ENCODE assay signal across 10 cellular contexts in the genomic region with DNA sequence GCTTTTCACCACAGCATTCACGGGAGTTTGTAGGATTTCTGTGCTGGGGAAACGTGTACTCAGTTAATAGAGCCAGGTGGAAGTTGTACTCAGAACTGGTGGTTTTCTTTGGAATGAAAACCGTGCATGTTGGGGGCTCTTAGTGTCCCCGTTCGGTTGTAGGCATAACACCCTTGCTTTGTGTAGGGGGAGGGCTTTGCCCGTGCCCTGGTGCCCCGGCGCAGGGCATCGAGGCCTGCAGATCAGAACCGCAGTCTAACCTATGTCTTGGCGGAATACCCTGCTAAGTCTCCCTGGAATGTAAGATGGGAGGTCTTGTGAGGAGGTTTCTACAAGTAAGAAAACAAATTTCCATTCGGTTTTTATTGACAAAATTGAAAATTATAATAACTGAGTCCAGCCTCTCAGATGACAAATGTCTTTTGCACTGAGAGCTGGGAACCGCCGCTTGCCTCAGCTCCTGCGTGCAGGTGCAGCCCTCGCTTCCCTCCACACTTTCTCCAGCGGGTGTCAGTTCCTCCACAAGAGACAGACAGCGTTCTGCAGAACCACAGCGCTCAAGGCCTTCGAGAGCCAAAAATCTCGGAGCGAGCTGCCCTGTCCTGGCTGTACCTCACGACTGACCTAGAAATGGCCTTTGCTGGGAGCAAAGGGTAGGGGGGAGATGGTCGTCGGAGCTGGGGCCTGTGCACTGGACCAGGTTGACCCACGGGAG. TPM values are rescaled to one million over a fixed set of nuclear protein-coding genes. Genes with fewer than 3 reads are reported as not detected.
A peak's percentile ranks its signal among the peaks of the same experiment; 100 is the strongest.
DNase-seq lines count a peak whose midpoint lies in the region; ATAC-seq and TF ChIP-seq lines count a peak whose summit lies in the region.
"Not testable (repeated sequence)": the region's sequence is repeated elsewhere in the genome, so short reads cannot be mapped to it uniquely, and the experiment has no call there.
"Had no signal": no experiment of that assay in that cellular context is flagged by ENCODE, and none has a peak within 500 bp of the region (broad histone marks: within the 10 kb centered on the region; RNA-seq: fewer than 3 reads in every experiment).

No MANE protein-coding gene starts in this region.

- H3K4me1 Mint-ChIP-seq in activated CD4-positive, alpha-beta memory T cell treated with anti-CD3 and anti-CD28 coated beads, Interleukin-2, amount 10 ng/mL, durations not matched to agents 7 days and 5 days; mesothelial cell of epicardium: not testable (repeated sequence)

- WGBS in mammary epithelial cell (ENCODE audit: low coverage, missing lambda C conversion rate), result 29% methylated on average over 5 of the region's 26 CpGs

- in situ Hi-C loops in mammary epithelial cell (cut with MboI; ENCODE audit: low sequenced_read_pairs in 2 of 2), result not testable (repeated sequence)

- not testable (repeated sequence) for H3K27me3 ChIP-seq in ACC112 (ENCODE audit: insufficient read depth, low read length); MG63; mammary epithelial cell (ENCODE audit: insufficient read depth, low read length)

- ATAC-seq in GM21526 (IDR thresholded peaks at IDR 0.05; ENCODE audit: low FRiP score, unreplicated experiment), result peak; percentile 15

- not testable (repeated sequence) for BruUV-seq in mammary epithelial cell (replicated peaks; lab: Mats Ljungman, UMichigan)

- CTCF ChIA-PET in activated CD4-positive, alpha-beta memory T cell treated with anti-CD3 and anti-CD28 coated beads, Interleukin-2, amount 10 ng/mL, durations not matched to agents 7 days and 5 days (lab: Charles Lee); mammary epithelial cell (lab: Charles Lee; ENCODE audit: low non-redundant PET): not testable (repeated sequence)

- H3K4me3 ChIP-seq in ACC112 (ENCODE audit: low read depth, low read length), result peak overlapping the region; percentile 65
- H3K4me3 ChIP-seq in MG63, result peak overlapping the region; percentile 36
- peak overlapping the region in 1 of 3 experiments; percentile 45 for H3K4me3 ChIP-seq in mammary epithelial cell (replicated peaks in 1 of 3; ENCODE audit: insufficient read depth in 1 of 3, low read depth in 2 of 3, low read length in 3 of 3)
- peak overlapping the region; percentile 57 for H3K4me3 ChIP-seq in fibroblast of villous mesenchyme (ENCODE audit: low read depth, low read length)
- peak overlapping the region; percentile 31 for H3K4me3 ChIP-seq in skeletal muscle cell (ENCODE audit: low read depth, low read length)

- H3K36me3 Mint-ChIP-seq in activated CD4-positive, alpha-beta memory T cell treated with anti-CD3 and anti-CD28 coated beads, Interleukin-2, amount 10 ng/mL, durations not matched to agents 7 days and 5 days (ENCODE audit: low read depth); mesothelial cell of epicardium: not testable (repeated sequence)

- dilution Hi-C loops in mammary epithelial cell (cut with HindIII; ENCODE audit: low sequenced_read_pairs), result not testable (repeated sequence)

- not testable (repeated sequence) for H3K9ac ChIP-seq in mammary epithelial cell (ENCODE audit: insufficient read depth, low read length)

- H3K4me3 Mint-ChIP-seq in activated CD4-positive, alpha-beta memory T cell treated with anti-CD3 and anti-CD28 coated beads, Interleukin-2, amount 10 ng/mL, durations not matched to agents 7 days and 5 days, result peak overlapping the region; percentile 86
- peak overlapping the region; percentile 97 for H3K4me3 Mint-ChIP-seq in mesothelial cell of epicardium

- H2AFZ ChIP-seq in ACC112 (ENCODE audit: low read length, unreplicated experiment); mammary epithelial cell (ENCODE audit: low read depth, low read length): not testable (repeated sequence)

- not testable (repeated sequence) for DNase-seq in MG63; activated CD4-positive, alpha-beta memory T cell treated with anti-CD3 and anti-CD28 coated beads, Interleukin-2, amount 10 ng/mL, durations not matched to agents 7 days and 5 days; mammary epithelial cell; fibroblast of villous mesenchyme (ENCODE audit: low read depth); mesothelial cell of epicardium (ENCODE audit: low spot score in 2 of 2, unreplicated experiment in 2 of 2); skeletal muscle cell (ENCODE audit: low read depth)

- H3K27me3 Mint-ChIP-seq in activated CD4-positive, alpha-beta memory T cell treated with anti-CD3 and anti-CD28 coated beads, Interleukin-2, amount 10 ng/mL, durations not matched to agents 7 days and 5 days; mesothelial cell of epicardium (ENCODE audit: low read depth): not testable (repeated sequence)

- 0 out of 2 replicates have a peak overlapping the region, but pooled peaks have one; percentile 64 for H3K27ac ChIP-seq in ACC112 (ENCODE audit: low read depth, low read length)
- not testable (repeated sequence) for H3K27ac ChIP-seq in mammary epithelial cell (ENCODE audit: insufficient read depth, low read depth, low read length)

- H3K36me3 ChIP-seq in ACC112 (ENCODE audit: insufficient read depth, low read length); MG63; mammary epithelial cell (ENCODE audit: insufficient read depth, low read length): not testable (repeated sequence)

- H3K79me2 ChIP-seq in ACC112 (ENCODE audit: control insufficient read depth, insufficient read depth, low read length, unreplicated experiment); mammary epithelial cell (ENCODE audit: insufficient read depth, low read length): not testable (repeated sequence)

- H3K9me3 Mint-ChIP-seq in activated CD4-positive, alpha-beta memory T cell treated with anti-CD3 and anti-CD28 coated beads, Interleukin-2, amount 10 ng/mL, durations not matched to agents 7 days and 5 days; mesothelial cell of epicardium: not testable (repeated sequence)

- peak overlapping the region; percentile 51 for H3K4me2 ChIP-seq in mammary epithelial cell (ENCODE audit: insufficient read depth, low read depth, low read length)

- intact Hi-C loops in mammary epithelial cell (cut with micrococcal nuclease), result not testable (repeated sequence)

- not testable (repeated sequence) for TF ChIP-seq CTCF in mammary epithelial cell (conservative IDR thresholded peaks at IDR 0.05 in 1 of 2, IDR thresholded peaks at IDR 0.05 in 1 of 2; ENCODE audit: extremely low read depth in 1 of 2, insufficient read depth in 1 of 2, low read depth in 1 of 2, low read length in 2 of 2); fibroblast of villous mesenchyme (IDR thresholded peaks at IDR 0.05; ENCODE audit: insufficient read depth, low read depth, low read length); mesothelial cell of epicardium (IDR thresholded peaks at IDR 0.05; ENCODE audit: unreplicated experiment)

- H3K9me3 ChIP-seq in MG63; mammary epithelial cell (replicated peaks; ENCODE audit: insufficient read depth, low read length): not testable (repeated sequence)

- H3K4me1 ChIP-seq in ACC112 (ENCODE audit: control insufficient read depth, insufficient read depth, low read length, unreplicated experiment); mammary epithelial cell (ENCODE audit: insufficient read depth, low read length): not testable (repeated sequence)

- H3K27ac Mint-ChIP-seq in activated CD4-positive, alpha-beta memory T cell treated with anti-CD3 and anti-CD28 coated beads, Interleukin-2, amount 10 ng/mL, durations not matched to agents 7 days and 5 days, result peak overlapping the region; percentile 94
- H3K27ac Mint-ChIP-seq in mesothelial cell of epicardium, result peak overlapping the region; percentile 100

- POLR2A ChIA-PET in activated CD4-positive, alpha-beta memory T cell treated with anti-CD3 and anti-CD28 coated beads, Interleukin-2, amount 10 ng/mL, durations not matched to agents 7 days and 5 days (lab: Charles Lee), result not testable (repeated sequence)

- not testable (repeated sequence) for H4K20me1 ChIP-seq in mammary epithelial cell (ENCODE audit: insufficient read depth, low read length)

RNA-seq across cellular contexts. Expression of a gene that starts 40.1 kb away (rescaled TPM):
- not detected in 2 replicates for total RNA-seq in MG63 (2014; rRNA removed; shearing (Covaris generic); ENCODE audit: low replicate concordance)
- under 1 TPM in 1 of 2 experiments, not detected in 1; 0.45 TPM for total RNA-seq in activated CD4-positive, alpha-beta memory T cell treated with anti-CD3 and anti-CD28 coated beads, Interleukin-2, amount 10 ng/mL, durations not matched to agents 7 days and 5 days
- not detected for total RNA-seq in mammary epithelial cell
- polyA plus RNA-seq in mammary epithelial cell, result not detected
- not detected for polyA minus RNA-seq in mammary epithelial cell
- not detected in 2 replicates for total RNA-seq in fibroblast of villous mesenchyme
- total RNA-seq in mesothelial cell of epicardium, result not detected in 3 replicates
- total RNA-seq: cardiac septum, mesenteric fat pad had no signal

RNA-seq across cellular contexts. Expression of a gene that starts 47.9 kb away (rescaled TPM):
- 16.1 and 24.4 TPM in 2 replicates for total RNA-seq in MG63 (2014; rRNA removed; shearing (Covaris generic); ENCODE audit: low replicate concordance)
- 10 to 100 TPM; 81.0 to 90.5 TPM for total RNA-seq in activated CD4-positive, alpha-beta memory T cell treated with anti-CD3 and anti-CD28 coated beads, Interleukin-2, amount 10 ng/mL, durations not matched to agents 7 days and 5 days
- total RNA-seq in mammary epithelial cell, result 10 to 100 TPM; 36.2 to 69.3 TPM
- 21.6 TPM for polyA plus RNA-seq in mammary epithelial cell
- polyA minus RNA-seq in mammary epithelial cell, result 28.2 TPM
- 51.2 and 70.4 TPM in 2 replicates for total RNA-seq in fibroblast of villous mesenchyme
- total RNA-seq in mesothelial cell of epicardium, result 79.9 to 89.4 TPM (median 87.7 TPM) in 3 replicates
